In the genomic region with DNA sequence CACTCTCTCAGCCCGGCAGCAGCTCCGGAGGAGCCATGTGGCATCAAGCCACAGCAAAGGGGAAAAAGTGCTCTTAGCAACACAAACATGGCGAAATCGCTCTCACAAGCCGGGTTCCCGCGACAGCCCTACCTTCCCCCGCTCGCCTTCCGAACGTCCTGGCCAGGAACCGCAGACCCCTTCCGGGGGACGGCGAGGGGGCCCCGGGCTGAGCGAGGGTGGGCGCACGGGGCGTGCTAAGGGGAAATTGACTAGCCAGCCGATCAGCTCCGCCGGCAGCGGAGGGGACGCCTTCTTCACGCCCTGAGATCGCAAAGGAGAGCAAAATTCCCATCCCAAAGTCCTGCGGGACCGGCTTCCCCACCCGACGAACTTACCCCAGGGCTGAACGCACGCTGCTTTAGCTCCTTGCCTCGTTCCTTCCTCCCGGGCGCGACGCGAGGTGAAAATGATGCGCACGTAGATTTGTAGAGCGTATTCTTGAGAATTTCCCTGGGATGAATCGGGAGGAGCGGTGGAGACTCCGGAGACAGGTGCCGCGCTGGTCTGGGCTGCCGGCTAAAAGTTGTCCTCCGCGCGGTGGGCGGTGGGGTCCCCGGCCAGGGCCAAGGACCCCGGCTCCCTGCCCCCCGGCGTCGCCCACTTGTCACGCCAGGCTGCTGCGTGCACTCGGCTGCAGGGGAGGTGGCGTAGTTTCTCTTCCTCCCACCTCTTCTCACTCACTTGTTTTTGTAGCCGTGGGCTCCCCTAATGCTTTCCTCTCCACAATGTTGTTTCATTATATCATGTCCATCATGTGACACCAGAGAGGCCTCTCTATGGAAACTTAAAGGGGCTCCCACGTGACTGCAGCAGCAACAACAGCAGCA, we compare ENCODE assay signal across 1 cellular context.
TF ChIP-seq lines count a peak whose summit lies in the region.

No MANE protein-coding gene starts in this region.

TF ChIP-seq in HepG2, 621 proteins besides CTCF, POLR2A, EP300 and RAD21 (continued from another document and continues in another):
- TF ChIP-seq, protein P1, sequence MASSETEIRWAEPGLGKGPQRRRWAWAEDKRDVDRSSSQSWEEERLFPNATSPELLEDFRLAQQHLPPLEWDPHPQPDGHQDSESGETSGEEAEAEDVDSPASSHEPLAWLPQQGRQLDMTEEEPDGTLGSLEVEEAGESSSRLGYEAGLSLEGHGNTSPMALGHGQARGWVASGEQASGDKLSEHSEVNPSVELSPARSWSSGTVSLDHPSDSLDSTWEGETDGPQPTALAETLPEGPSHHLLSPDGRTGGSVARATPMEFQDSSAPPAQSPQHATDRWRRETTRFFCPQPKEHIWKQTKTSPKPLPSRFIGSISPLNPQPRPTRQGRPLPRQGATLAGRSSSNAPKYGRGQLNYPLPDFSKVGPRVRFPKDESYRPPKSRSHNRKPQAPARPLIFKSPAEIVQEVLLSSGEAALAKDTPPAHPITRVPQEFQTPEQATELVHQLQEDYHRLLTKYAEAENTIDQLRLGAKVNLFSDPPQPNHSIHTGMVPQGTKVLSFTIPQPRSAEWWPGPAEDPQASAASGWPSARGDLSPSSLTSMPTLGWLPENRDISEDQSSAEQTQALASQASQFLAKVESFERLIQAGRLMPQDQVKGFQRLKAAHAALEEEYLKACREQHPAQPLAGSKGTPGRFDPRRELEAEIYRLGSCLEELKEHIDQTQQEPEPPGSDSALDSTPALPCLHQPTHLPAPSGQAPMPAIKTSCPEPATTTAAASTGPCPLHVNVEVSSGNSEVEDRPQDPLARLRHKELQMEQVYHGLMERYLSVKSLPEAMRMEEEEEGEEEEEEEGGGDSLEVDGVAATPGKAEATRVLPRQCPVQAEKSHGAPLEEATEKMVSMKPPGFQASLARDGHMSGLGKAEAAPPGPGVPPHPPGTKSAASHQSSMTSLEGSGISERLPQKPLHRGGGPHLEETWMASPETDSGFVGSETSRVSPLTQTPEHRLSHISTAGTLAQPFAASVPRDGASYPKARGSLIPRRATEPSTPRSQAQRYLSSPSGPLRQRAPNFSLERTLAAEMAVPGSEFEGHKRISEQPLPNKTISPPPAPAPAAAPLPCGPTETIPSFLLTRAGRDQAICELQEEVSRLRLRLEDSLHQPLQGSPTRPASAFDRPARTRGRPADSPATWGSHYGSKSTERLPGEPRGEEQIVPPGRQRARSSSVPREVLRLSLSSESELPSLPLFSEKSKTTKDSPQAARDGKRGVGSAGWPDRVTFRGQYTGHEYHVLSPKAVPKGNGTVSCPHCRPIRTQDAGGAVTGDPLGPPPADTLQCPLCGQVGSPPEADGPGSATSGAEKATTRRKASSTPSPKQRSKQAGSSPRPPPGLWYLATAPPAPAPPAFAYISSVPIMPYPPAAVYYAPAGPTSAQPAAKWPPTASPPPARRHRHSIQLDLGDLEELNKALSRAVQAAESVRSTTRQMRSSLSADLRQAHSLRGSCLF (CRISPR knock-in tag; IDR thresholded peaks at IDR 0.05; ENCODE audit: borderline replicate concordance): no peak
- TF ChIP-seq GATAD1 (CRISPR knock-in tag; IDR thresholded peaks at IDR 0.05) (0 out of 2 replicates have a peak, but pooled peaks have one; percentile 33), CHD2 (IDR thresholded peaks at IDR 0.05; ENCODE audit: low read depth, low read length) (peak; percentile 78), MIXL1 (CRISPR knock-in tag; IDR thresholded peaks at IDR 0.05) (no peak), ZMYM3 (CRISPR knock-in tag; IDR thresholded peaks at IDR 0.05) (no peak), AGO2 (optimal IDR thresholded peaks at IDR 0.05; ENCODE audit: low read depth, low read length) (peak; percentile 88), ZNF264 (CRISPR knock-in tag; IDR thresholded peaks at IDR 0.05) (peak; percentile 31; the same call in 1 of the 2 replicates), KMT2B (CRISPR knock-in tag; IDR thresholded peaks at IDR 0.05) (peak; percentile 52; the same call in 1 of the 2 replicates), ZNF234 (CRISPR knock-in tag; conservative IDR thresholded peaks at IDR 0.05) (no peak), MEF2D (CRISPR knock-in tag; IDR thresholded peaks at IDR 0.05) (peak; percentile 33; the same call in 1 of the 2 replicates), ZBTB42 (CRISPR knock-in tag; IDR thresholded peaks at IDR 0.05) (0 out of 2 replicates have a peak, but pooled peaks have one; percentile 57), NR3C1 (CRISPR knock-in tag; IDR thresholded peaks at IDR 0.05) (no peak), ZNF563 (CRISPR knock-in tag; IDR thresholded peaks at IDR 0.05) (0 out of 2 replicates have a peak, but pooled peaks have one; percentile 16), AGO1 (IDR thresholded peaks at IDR 0.05; ENCODE audit: low read depth, low read length, poor library complexity, severe bottlenecking) (peak; percentile 45), ZFX (CRISPR knock-in tag; IDR thresholded peaks at IDR 0.05; ENCODE audit: low read depth) (peak; percentile 26; the same call in 1 of the 2 replicates), MED1 (CRISPR knock-in tag; IDR thresholded peaks at IDR 0.05) (no peak; the same call in 1 of the 2 replicates), ZNF816 (CRISPR knock-in tag; IDR thresholded peaks at IDR 0.05; ENCODE audit: borderline replicate concordance) (0 out of 2 replicates have a peak, but pooled peaks have one; percentile 16), ZFYVE20 (CRISPR knock-in tag; IDR thresholded peaks at IDR 0.05; ENCODE audit: borderline replicate concordance, low read depth) (no peak), ZNF850 (CRISPR knock-in tag; conservative IDR thresholded peaks at IDR 0.05) (no peak), ZNF180 (CRISPR knock-in tag; IDR thresholded peaks at IDR 0.05; ENCODE audit: borderline replicate concordance, low read depth) (no peak), ZNF598 (CRISPR knock-in tag; IDR thresholded peaks at IDR 0.05; ENCODE audit: borderline replicate concordance) (0 out of 2 replicates have a peak, but pooled peaks have one; percentile 34), ZSCAN25 (CRISPR knock-in tag; IDR thresholded peaks at IDR 0.05) (no peak), ATF7 (IDR thresholded peaks at IDR 0.05) (no peak), ATF7 (CRISPR knock-in tag; IDR thresholded peaks at IDR 0.05) (no peak), MTA3 (CRISPR knock-in tag; IDR thresholded peaks at IDR 0.05) (no peak), MAZ (IDR thresholded peaks at IDR 0.05; ENCODE audit: borderline replicate concordance, low read depth, low read length) (no peak), MAZ (CRISPR knock-in tag; IDR thresholded peaks at IDR 0.05; ENCODE audit: low read depth) (0 out of 2 replicates have a peak, but pooled peaks have one; percentile 12), ZNF496 (CRISPR knock-in tag; IDR thresholded peaks at IDR 0.05; ENCODE audit: insufficient replicate concordance) (no peak), ETV5 (CRISPR knock-in tag; IDR thresholded peaks at IDR 0.05; ENCODE audit: borderline replicate concordance) (peak; percentile 19; the same call in 1 of the 2 replicates), FOXA3 (CRISPR knock-in tag; IDR thresholded peaks at IDR 0.05) (no peak), SOX13 (IDR thresholded peaks at IDR 0.05) (no peak), SOX13 (CRISPR knock-in tag; conservative IDR thresholded peaks at IDR 0.05 in 1 of 2, IDR thresholded peaks at IDR 0.05 in 1 of 2) (peak in 1 of 2 experiments; percentile 51; a peak in 1 of 4 replicates), ZNF44 (CRISPR knock-in tag; IDR thresholded peaks at IDR 0.05) (no peak), TGIF2 (CRISPR knock-in tag; IDR thresholded peaks at IDR 0.05) (peak; percentile 16; the same call in 1 of the 2 replicates), KDM3A (CRISPR knock-in tag; IDR thresholded peaks at IDR 0.05; ENCODE audit: low read depth) (no peak), IKZF4 (CRISPR knock-in tag; IDR thresholded peaks at IDR 0.05; ENCODE audit: borderline replicate concordance, low read depth, not compliant biosample characterization) (no peak), GABPB1 (CRISPR knock-in tag; IDR thresholded peaks at IDR 0.05) (peak; percentile 62; the same call in 1 of the 2 replicates), SRSF4 (IDR thresholded peaks at IDR 0.05; ENCODE audit: low read depth, low read length, poor library complexity, severe bottlenecking) (no peak)
- TF ChIP-seq, protein P2, sequence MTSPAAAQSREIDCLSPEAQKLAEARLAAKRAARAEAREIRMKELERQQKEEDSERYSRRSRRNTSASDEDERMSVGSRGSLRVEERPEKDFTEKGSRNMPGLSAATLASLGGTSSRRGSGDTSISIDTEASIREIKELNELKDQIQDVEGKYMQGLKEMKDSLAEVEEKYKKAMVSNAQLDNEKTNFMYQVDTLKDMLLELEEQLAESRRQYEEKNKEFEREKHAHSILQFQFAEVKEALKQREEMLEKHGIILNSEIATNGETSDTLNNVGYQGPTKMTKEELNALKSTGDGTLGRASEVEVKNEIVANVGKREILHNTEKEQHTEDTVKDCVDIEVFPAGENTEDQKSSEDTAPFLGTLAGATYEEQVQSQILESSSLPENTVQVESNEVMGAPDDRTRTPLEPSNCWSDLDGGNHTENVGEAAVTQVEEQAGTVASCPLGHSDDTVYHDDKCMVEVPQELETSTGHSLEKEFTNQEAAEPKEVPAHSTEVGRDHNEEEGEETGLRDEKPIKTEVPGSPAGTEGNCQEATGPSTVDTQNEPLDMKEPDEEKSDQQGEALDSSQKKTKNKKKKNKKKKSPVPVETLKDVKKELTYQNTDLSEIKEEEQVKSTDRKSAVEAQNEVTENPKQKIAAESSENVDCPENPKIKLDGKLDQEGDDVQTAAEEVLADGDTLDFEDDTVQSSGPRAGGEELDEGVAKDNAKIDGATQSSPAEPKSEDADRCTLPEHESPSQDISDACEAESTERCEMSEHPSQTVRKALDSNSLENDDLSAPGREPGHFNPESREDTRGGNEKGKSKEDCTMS (CRISPR knock-in tag; conservative IDR thresholded peaks at IDR 0.05): no peak
- TF ChIP-seq, protein P3, sequence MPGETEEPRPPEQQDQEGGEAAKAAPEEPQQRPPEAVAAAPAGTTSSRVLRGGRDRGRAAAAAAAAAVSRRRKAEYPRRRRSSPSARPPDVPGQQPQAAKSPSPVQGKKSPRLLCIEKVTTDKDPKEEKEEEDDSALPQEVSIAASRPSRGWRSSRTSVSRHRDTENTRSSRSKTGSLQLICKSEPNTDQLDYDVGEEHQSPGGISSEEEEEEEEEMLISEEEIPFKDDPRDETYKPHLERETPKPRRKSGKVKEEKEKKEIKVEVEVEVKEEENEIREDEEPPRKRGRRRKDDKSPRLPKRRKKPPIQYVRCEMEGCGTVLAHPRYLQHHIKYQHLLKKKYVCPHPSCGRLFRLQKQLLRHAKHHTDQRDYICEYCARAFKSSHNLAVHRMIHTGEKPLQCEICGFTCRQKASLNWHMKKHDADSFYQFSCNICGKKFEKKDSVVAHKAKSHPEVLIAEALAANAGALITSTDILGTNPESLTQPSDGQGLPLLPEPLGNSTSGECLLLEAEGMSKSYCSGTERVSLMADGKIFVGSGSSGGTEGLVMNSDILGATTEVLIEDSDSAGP (CRISPR knock-in tag; IDR thresholded peaks at IDR 0.05; ENCODE audit: borderline replicate concordance): peak; percentile 71; the same call in 1 of the 2 replicates
- TF ChIP-seq, protein P4, sequence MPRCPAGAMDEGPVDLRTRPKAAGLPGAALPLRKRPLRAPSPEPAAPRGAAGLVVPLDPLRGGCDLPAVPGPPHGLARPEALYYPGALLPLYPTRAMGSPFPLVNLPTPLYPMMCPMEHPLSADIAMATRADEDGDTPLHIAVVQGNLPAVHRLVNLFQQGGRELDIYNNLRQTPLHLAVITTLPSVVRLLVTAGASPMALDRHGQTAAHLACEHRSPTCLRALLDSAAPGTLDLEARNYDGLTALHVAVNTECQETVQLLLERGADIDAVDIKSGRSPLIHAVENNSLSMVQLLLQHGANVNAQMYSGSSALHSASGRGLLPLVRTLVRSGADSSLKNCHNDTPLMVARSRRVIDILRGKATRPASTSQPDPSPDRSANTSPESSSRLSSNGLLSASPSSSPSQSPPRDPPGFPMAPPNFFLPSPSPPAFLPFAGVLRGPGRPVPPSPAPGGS (CRISPR knock-in tag; IDR thresholded peaks at IDR 0.05): 0 out of 2 replicates have a peak, but pooled peaks have one; percentile 38
- TF ChIP-seq, protein P5, sequence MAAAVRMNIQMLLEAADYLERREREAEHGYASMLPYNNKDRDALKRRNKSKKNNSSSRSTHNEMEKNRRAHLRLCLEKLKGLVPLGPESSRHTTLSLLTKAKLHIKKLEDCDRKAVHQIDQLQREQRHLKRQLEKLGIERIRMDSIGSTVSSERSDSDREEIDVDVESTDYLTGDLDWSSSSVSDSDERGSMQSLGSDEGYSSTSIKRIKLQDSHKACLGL (CRISPR knock-in tag; IDR thresholded peaks at IDR 0.05): 0 out of 2 replicates have a peak, but pooled peaks have one; percentile 22
- TF ChIP-seq, protein P6, sequence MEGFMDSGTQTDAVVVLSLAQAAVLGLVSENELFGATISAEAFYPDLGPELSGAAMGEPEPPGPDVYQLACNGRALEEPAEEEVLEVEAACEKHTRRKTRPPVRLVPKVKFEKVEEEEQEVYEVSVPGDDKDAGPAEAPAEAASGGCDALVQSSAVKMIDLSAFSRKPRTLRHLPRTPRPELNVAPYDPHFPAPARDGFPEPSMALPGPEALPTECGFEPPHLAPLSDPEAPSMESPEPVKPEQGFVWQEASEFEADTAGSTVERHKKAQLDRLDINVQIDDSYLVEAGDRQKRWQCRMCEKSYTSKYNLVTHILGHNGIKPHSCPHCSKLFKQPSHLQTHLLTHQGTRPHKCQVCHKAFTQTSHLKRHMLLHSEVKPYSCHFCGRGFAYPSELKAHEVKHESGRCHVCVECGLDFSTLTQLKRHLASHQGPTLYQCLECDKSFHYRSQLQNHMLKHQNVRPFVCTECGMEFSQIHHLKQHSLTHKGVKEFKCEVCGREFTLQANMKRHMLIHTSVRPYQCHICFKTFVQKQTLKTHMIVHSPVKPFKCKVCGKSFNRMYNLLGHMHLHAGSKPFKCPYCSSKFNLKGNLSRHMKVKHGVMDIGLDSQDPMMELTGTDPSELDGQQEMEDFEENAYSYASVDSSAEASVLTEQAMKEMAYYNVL (CRISPR knock-in tag; IDR thresholded peaks at IDR 0.05; ENCODE audit: borderline replicate concordance): peak; percentile 33; the same call in 1 of the 2 replicates
- TF ChIP-seq, protein P7, sequence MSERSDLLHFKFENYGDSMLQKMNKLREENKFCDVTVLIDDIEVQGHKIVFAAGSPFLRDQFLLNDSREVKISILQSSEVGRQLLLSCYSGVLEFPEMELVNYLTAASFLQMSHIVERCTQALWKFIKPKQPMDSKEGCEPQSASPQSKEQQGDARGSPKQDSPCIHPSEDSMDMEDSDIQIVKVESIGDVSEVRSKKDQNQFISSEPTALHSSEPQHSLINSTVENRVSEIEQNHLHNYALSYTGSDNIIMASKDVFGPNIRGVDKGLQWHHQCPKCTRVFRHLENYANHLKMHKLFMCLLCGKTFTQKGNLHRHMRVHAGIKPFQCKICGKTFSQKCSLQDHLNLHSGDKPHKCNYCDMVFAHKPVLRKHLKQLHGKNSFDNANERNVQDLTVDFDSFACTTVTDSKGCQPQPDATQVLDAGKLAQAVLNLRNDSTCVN (CRISPR knock-in tag; IDR thresholded peaks at IDR 0.05; ENCODE audit: borderline replicate concordance): 0 out of 2 replicates have a peak, but pooled peaks have one; percentile 25
